Comparison of ENCODE assay signal across 35 cellular contexts in genomic region chr6:7441048-7441775, GRCh38. TPM values are rescaled to one million over a fixed set of nuclear protein-coding genes. Genes with fewer than 3 reads are reported as not detected.
"Had no signal": no experiment of that assay in that cellular context is flagged by ENCODE, and none has a peak within 500 bp of the region (broad histone marks: within the 10 kb centered on the region; RNA-seq: fewer than 3 reads in every experiment).

No MANE protein-coding gene starts in this region.

- H3K36me3 ChIP-seq: adrenal gland, ascending aorta, right lobe of liver, stomach, thyroid gland, upper lobe of left lung, vagina had no signal

- H3K27me3 Mint-ChIP-seq: activated CD4-positive, alpha-beta T cell treated with anti-CD3 and anti-CD28 coated beads, Interleukin-2, amount 10 ng/mL, durations not matched to agents 24 days and 14 days had no signal

- H3K9me3 Mint-ChIP-seq: activated CD4-positive, alpha-beta T cell treated with anti-CD3 and anti-CD28 coated beads, Interleukin-2, amount 10 ng/mL, durations not matched to agents 24 days and 14 days; activated naive CD4-positive, alpha-beta T cell treated with anti-CD3 and anti-CD28 coated beads for 36 hours; activated naive CD8-positive, alpha-beta T cell treated with anti-CD3 and anti-CD28 coated beads for 36 hours; dendritic cell treated with granulocyte-macrophage colony-stimulating factor and Interleukin-4, amounts not matched to agents 40 ng/mL and 50 ng/mL, for 4 days; immature natural killer cell had no signal

- DNase-seq: activated CD4-positive, alpha-beta T cell treated with anti-CD3 and anti-CD28 coated beads, Interleukin-2, amount 10 ng/mL, durations not matched to agents 24 days and 14 days; activated CD4-positive, CD25-positive, alpha-beta regulatory T cell treated with anti-CD3 and anti-CD28 coated beads, Interleukin-2, amount 50 U/mL, for 72 hours; activated CD8-positive, alpha-beta T cell treated with anti-CD3 and anti-CD28 coated beads for 36 hours; activated naive CD4-positive, alpha-beta T cell treated with anti-CD3 and anti-CD28 coated beads for 36 hours; activated naive CD8-positive, alpha-beta T cell treated with anti-CD3 and anti-CD28 coated beads for 36 hours; activated T-cell treated with anti-CD3 and anti-CD28 coated beads for 4 hours; activated T-cell treated with anti-CD3 and anti-CD28 coated beads, Interleukin-2, amount 50 U/mL, for 72 hours; adrenal gland; central memory CD4-positive, alpha-beta T cell; endodermal cell; foreskin fibroblast; head of caudate nucleus; hippocampal formation; immature natural killer cell; kidney; left colon; midbrain; naive thymus-derived CD8-positive, alpha-beta T cell; occipital lobe; stimulated activated CD4-positive, alpha-beta T cell treated with anti-CD3 and anti-CD28 coated beads, Interleukin-1b, Interleukin-23, amount 100 ng/mL, for 48 hours; stimulated activated naive B cell treated with anti-CD40 and anti-IgM and Interleukin-4, amounts not matched to agents 10 μg/mL and 1 μg/mL and 100 μg/mL, for 72 hours; stomach; T-helper 2 cell had no signal

- ATAC-seq: activated CD8-positive, alpha-beta T cell treated with anti-CD3 and anti-CD28 coated beads for 36 hours; activated T-cell treated with anti-CD3 and anti-CD28 coated beads, Interleukin-2, amount 50 U/mL, for 72 hours; esophagus mucosa; left colon; naive thymus-derived CD8-positive, alpha-beta T cell; stimulated activated naive B cell treated with anti-CD40 and anti-IgM and Interleukin-4, amounts not matched to agents 10 μg/mL and 1 μg/mL and 100 μg/mL, for 72 hours had no signal

- H3K4me3 ChIP-seq: adrenal gland, ascending aorta, right lobe of liver, skin epidermis, stomach, thyroid gland, upper lobe of left lung, vagina had no signal

- H3K4me3 Mint-ChIP-seq: activated CD4-positive, alpha-beta T cell treated with anti-CD3 and anti-CD28 coated beads, Interleukin-2, amount 10 ng/mL, durations not matched to agents 24 days and 14 days; activated CD8-positive, alpha-beta T cell treated with anti-CD3 and anti-CD28 coated beads for 36 hours; activated naive CD4-positive, alpha-beta T cell treated with anti-CD3 and anti-CD28 coated beads for 36 hours; activated naive CD8-positive, alpha-beta T cell treated with anti-CD3 and anti-CD28 coated beads for 36 hours; activated T-cell treated with anti-CD3 and anti-CD28 coated beads, Interleukin-2, amount 50 U/mL, for 72 hours; dendritic cell treated with granulocyte-macrophage colony-stimulating factor and Interleukin-4, amounts not matched to agents 40 ng/mL and 50 ng/mL, for 4 days; endodermal cell; immature natural killer cell; naive thymus-derived CD8-positive, alpha-beta T cell; neural crest cell; stimulated activated naive B cell treated with anti-CD40 and anti-IgM and Interleukin-4, amounts not matched to agents 10 μg/mL and 1 μg/mL and 100 μg/mL, for 72 hours had no signal

- FAIRE-seq: kidney had no signal

- H3K4me1 Mint-ChIP-seq: activated CD4-positive, alpha-beta T cell treated with anti-CD3 and anti-CD28 coated beads, Interleukin-2, amount 10 ng/mL, durations not matched to agents 24 days and 14 days; neural crest cell had no signal

- H3K4me1 ChIP-seq: ascending aorta, right lobe of liver, stomach, thyroid gland, upper lobe of left lung, vagina had no signal

- H3K27ac ChIP-seq: adrenal gland, ascending aorta, right lobe of liver, stomach, thyroid gland, upper lobe of left lung, vagina had no signal

- H3K9me3 ChIP-seq: adrenal gland, ascending aorta, right lobe of liver, stomach, thyroid gland, upper lobe of left lung, vagina had no signal

- H3K27me3 ChIP-seq: adrenal gland, ascending aorta, right lobe of liver, thyroid gland, upper lobe of left lung, vagina had no signal

- H3K36me3 Mint-ChIP-seq: activated naive CD8-positive, alpha-beta T cell treated with anti-CD3 and anti-CD28 coated beads for 36 hours; immature natural killer cell; naive thymus-derived CD8-positive, alpha-beta T cell had no signal

- H3K27ac Mint-ChIP-seq: activated CD4-positive, alpha-beta T cell treated with anti-CD3 and anti-CD28 coated beads, Interleukin-2, amount 10 ng/mL, durations not matched to agents 24 days and 14 days; activated CD8-positive, alpha-beta T cell treated with anti-CD3 and anti-CD28 coated beads for 36 hours; activated naive CD4-positive, alpha-beta T cell treated with anti-CD3 and anti-CD28 coated beads for 36 hours; activated naive CD8-positive, alpha-beta T cell treated with anti-CD3 and anti-CD28 coated beads for 36 hours; activated T-cell treated with anti-CD3 and anti-CD28 coated beads, Interleukin-2, amount 50 U/mL, for 72 hours; dendritic cell treated with granulocyte-macrophage colony-stimulating factor and Interleukin-4, amounts not matched to agents 40 ng/mL and 50 ng/mL, for 4 days; endodermal cell; immature natural killer cell; naive thymus-derived CD8-positive, alpha-beta T cell; progenitor cell of endocrine pancreas; stimulated activated naive B cell treated with anti-CD40 and anti-IgM and Interleukin-4, amounts not matched to agents 10 μg/mL and 1 μg/mL and 100 μg/mL, for 72 hours had no signal

RNA-seq across cellular contexts. Expression of gene CAGE1, which starts 51.7 kb away (rescaled TPM):
- total RNA-seq: ascending aorta, kidney, progenitor cell of endocrine pancreas, renal cortical epithelial cell, right lobe of liver, stomach, upper lobe of left lung, vagina had no signal
- polyA plus RNA-seq: adrenal gland; liver; naive thymus-derived CD8-positive, alpha-beta T cell; stomach had no signal
